ENCODE assay signal across 1 cellular context in genomic region chr10:103895458-103896186, GRCh38.
TF ChIP-seq lines count a peak whose summit lies in the region.

No MANE protein-coding gene starts in this region.

TF ChIP-seq in WTC11, 78 proteins besides CTCF, POLR2A, EP300 and RAD21 (continued from another document):
- TF ChIP-seq ZNF263 (CRISPR knock-in tag; IDR thresholded peaks at IDR 0.05; ENCODE audit: low read depth), result no peak
- TF ChIP-seq HMGXB4 (CRISPR knock-in tag; IDR thresholded peaks at IDR 0.05), result no peak
TF ChIP-seq in WTC11: peak in this region for 0.
